ENCODE assay signal across 8 cellular contexts in genomic region chr20:49276201-49276894, GRCh38. TPM values are rescaled to one million over a fixed set of nuclear protein-coding genes. Genes with fewer than 3 reads are reported as not detected.
A peak's percentile ranks its signal among the peaks of the same experiment; 100 is the strongest.
DNase-seq lines count a peak whose midpoint lies in the region; ATAC-seq and TF ChIP-seq lines count a peak whose summit lies in the region.

No MANE protein-coding gene starts in this region.

- TF ChIP-seq CTCF in fibroblast of villous mesenchyme (IDR thresholded peaks at IDR 0.05; ENCODE audit: insufficient read depth, low read depth, low read length), result no peak

- DNase-seq in stimulated activated CD4-positive, alpha-beta T cell treated with anti-CD3 and anti-CD28 coated beads, Interleukin-12 subunit alpha, Interleukin-12 subunit beta, amount 100 ng/mL, for 4 hours, result peak; percentile 42
- no peak for DNase-seq in stimulated activated CD4-positive, alpha-beta T cell treated with anti-CD3 and anti-CD28 coated beads, Interleukin-2, amount 100 ng/mL, for 48 hours
- peak; percentile 16 for DNase-seq in NCI-H774 (lab: John Stamatoyannopoulos, UW)
- DNase-seq in activated T-cell treated with anti-CD3 and anti-CD28 coated beads for 1 hour (ENCODE audit: low read depth), result peak; percentile 25
- peak; percentile 60 for DNase-seq in fibroblast of villous mesenchyme (ENCODE audit: low read depth)
- DNase-seq in retina, result peak; percentile 23
- no peak for DNase-seq in ecto neural progenitor cell (ENCODE audit: low spot score)

- no peak for ATAC-seq in GM19452 (IDR thresholded peaks at IDR 0.05; ENCODE audit: unreplicated experiment)

- H3K4me3 ChIP-seq in fibroblast of villous mesenchyme (ENCODE audit: low read depth, low read length), result peak overlapping the region; percentile 87

RNA-seq across cellular contexts. Expression of gene ZNFX1, which starts 1.5 kb away (rescaled TPM):
- 39.3 and 56.6 TPM in 2 replicates for total RNA-seq in fibroblast of villous mesenchyme

RNA-seq across cellular contexts. Expression of gene DDX27, which starts 57.1 kb away (rescaled TPM):
- total RNA-seq in fibroblast of villous mesenchyme, result 28.7 and 33.2 TPM in 2 replicates

Comparison
In these comparisons a context has a peak if more than half of its experiments do, and no peak if none do; other contexts are left out.
1. DNase-seq: peak in stimulated activated CD4-positive, alpha-beta T cell treated with anti-CD3 and anti-CD28 coated beads, Interleukin-12 subunit alpha, Interleukin-12 subunit beta, amount 100 ng/mL, for 4 hours (single experiment), NCI-H774 (single experiment), activated T-cell treated with anti-CD3 and anti-CD28 coated beads for 1 hour (single experiment), fibroblast of villous mesenchyme (single experiment) and retina (single experiment); none in stimulated activated CD4-positive, alpha-beta T cell treated with anti-CD3 and anti-CD28 coated beads, Interleukin-2, amount 100 ng/mL, for 48 hours (0 of 2) and ecto neural progenitor cell (single experiment).